14 cellular contexts compared by ENCODE assay signal in genomic region chr17:21251611-21252010, GRCh38. TPM values are rescaled to one million over a fixed set of nuclear protein-coding genes. Genes with fewer than 3 reads are reported as not detected.
A peak's percentile ranks its signal among the peaks of the same experiment; 100 is the strongest.
DNase-seq lines count a peak whose midpoint lies in the region; ATAC-seq, FAIRE-seq and TF ChIP-seq lines count a peak whose summit lies in the region.
"Had no signal": no experiment of that assay in that cellular context is flagged by ENCODE, and none has a peak within 500 bp of the region (broad histone marks: within the 10 kb centered on the region; RNA-seq: fewer than 3 reads in every experiment).

No MANE protein-coding gene starts in this region.

- H3K27me3 ChIP-seq in left ventricle myocardium inferior (ENCODE audit: low read depth) (no peaks in the 10 kb centered on the region), heart right ventricle (no peaks in the 10 kb centered on the region), H1 (replicated peaks in 1 of 4; ENCODE audit: control insufficient read depth in 3 of 4, extremely low read depth in 1 of 4, insufficient read depth in 3 of 4, low read length in 3 of 4) (peaks cover 0 to 6% (median 4%) of the 10 kb centered on the region in 4 experiments; a peak in 2 of 7 replicates), upper lobe of right lung (no peaks in the 10 kb centered on the region)

- peaks cover 5% of the 10 kb centered on the region for H3K27me3 Mint-ChIP-seq in neural crest cell (ENCODE audit: low read depth)

- no peak overlapping the region for H3K56ac ChIP-seq in H1 (replicated peaks; ENCODE audit: insufficient read length, low read depth, low read length)

- peaks cover 13% of the 10 kb centered on the region for H3K4me1 Mint-ChIP-seq in neural crest cell

- H3K9me3 Mint-ChIP-seq in neural crest cell, result no peaks in the 10 kb centered on the region

- intact Hi-C loops in left ventricle myocardium inferior (cut with micrococcal nuclease), result no loop called here
- intact Hi-C loops in heart right ventricle (cut with DNase I), result loop anchor here in 2 of 10 donors (2.0 to 10.0 kb wide), 3 partner anchors 37 to 207 kb away; partner anchors contain the start of genes TMEM11 (in 2 of the 2) and USP22 (in 1 of the 2)
- intact Hi-C loops in upper lobe of right lung (cut with DNase I), result no loop called here

- H3K36me3 Mint-ChIP-seq in neural crest cell (ENCODE audit: low read depth), result no peaks in the 10 kb centered on the region

- POLR2A ChIA-PET in H1 (lab: Charles Lee; ENCODE audit: partially characterized antibody), result interaction anchor here (1.6 kb wide), 1 partner anchor 209 kb away, joined by 5 read pairs; the partner anchor contains the start of gene USP22

- H3K27ac Mint-ChIP-seq in neural crest cell (ENCODE audit: unreplicated experiment), result no peak overlapping the region
- H3K27ac Mint-ChIP-seq: GM23338 had no signal

- H3K9me3 ChIP-seq in left ventricle myocardium inferior (replicated peaks), result no peaks in the 10 kb centered on the region
- no peaks in the 10 kb centered on the region for H3K9me3 ChIP-seq in heart right ventricle
- no peaks in the 10 kb centered on the region for H3K9me3 ChIP-seq in H1 (ENCODE audit: insufficient read depth in 2 of 2, low read depth in 1 of 2, low read length in 1 of 2)
- H3K9me3 ChIP-seq in upper lobe of right lung, result no peaks in the 10 kb centered on the region

- TF ChIP-seq POLR2A in H1 (IDR thresholded peaks at IDR 0.05; ENCODE audit: control extremely low read depth in 1 of 2, low read depth in 2 of 2, low read length in 2 of 2), result no peak

- no peaks in the 10 kb centered on the region; the same call in 1 of the 2 replicates for H3K79me1 ChIP-seq in H1 (ENCODE audit: low read depth, low read length)

- no peak for FAIRE-seq in H1 (lab: Jason Lieb, UNC)
- FAIRE-seq: urothelium cell line had no signal

- 75 to 77% methylated on average over 10 of the region's 10 CpGs for WGBS in heart right ventricle, 2 donors
- WGBS in H1 (ENCODE audit: extremely low coverage in 1 of 2, insufficient coverage in 1 of 2, insufficient read length in 1 of 2, insufficient replicate concordance in 2 of 2, low coverage in 1 of 2, low lambda C conversion rate in 2 of 2, missing lambda C conversion rate in 1 of 2), 2 experiments, result 79% methylated on average over 10 of the region's 10 CpGs; no CpG with 5 or more reads in 1 of the 2 experiments

- peak overlapping the region; percentile 27; the same call in 1 of the 2 replicates for H2BK12ac ChIP-seq in H1 (ENCODE audit: low read depth, low read length)

- no peak overlapping the region for H4K5ac ChIP-seq in H1 (ENCODE audit: insufficient read length, low read depth, low read length)

- peaks cover 68% of the 10 kb centered on the region for H3K4me1 ChIP-seq in left ventricle myocardium inferior
- H3K4me1 ChIP-seq in heart right ventricle, result peaks cover 0 to 68% (median 41%) of the 10 kb centered on the region in 9 donors
- peaks cover 0 to 13% (median 4%) of the 10 kb centered on the region in 4 experiments; a peak in 5 of 7 replicates for H3K4me1 ChIP-seq in H1 (replicated peaks in 1 of 4; ENCODE audit: control insufficient read depth in 3 of 4, insufficient read depth in 4 of 4, low read length in 3 of 4)
- peaks cover 30% of the 10 kb centered on the region for H3K4me1 ChIP-seq in upper lobe of right lung

- H3K36me3 ChIP-seq in left ventricle myocardium inferior (no peaks in the 10 kb centered on the region), heart right ventricle (no peaks in the 10 kb centered on the region), H1 (ENCODE audit: control insufficient read depth in 2 of 4, insufficient read depth in 4 of 4, low read length in 3 of 4) (no peaks in the 10 kb centered on the region), upper lobe of right lung (no peaks in the 10 kb centered on the region)

- no peak overlapping the region for H4K91ac ChIP-seq in H1 (replicated peaks; ENCODE audit: insufficient read length, low read length)

- no peak overlapping the region for H2BK120ac ChIP-seq in H1 (replicated peaks; ENCODE audit: low read depth, low read length)

- H2AFZ ChIP-seq in H1 (ENCODE audit: low read length), result no peak overlapping the region

- H3K4me3 Mint-ChIP-seq in neural crest cell, result peak overlapping the region; percentile 87

- no peaks in the 10 kb centered on the region for H3K79me2 ChIP-seq in H1 (ENCODE audit: control insufficient read depth in 1 of 2, insufficient read depth in 2 of 2, low read length in 2 of 2)

- TF ChIP-seq CTCF in left ventricle myocardium inferior (IDR thresholded peaks at IDR 0.05; ENCODE audit: borderline replicate concordance), result no peak
- TF ChIP-seq CTCF in heart right ventricle (IDR thresholded peaks at IDR 0.05), result no peak
- TF ChIP-seq CTCF in H1 (IDR thresholded peaks at IDR 0.05; ENCODE audit: control extremely low read depth in 1 of 3, insufficient read depth in 1 of 3, low read depth in 1 of 3, low read length in 3 of 3), result no peak
- no peak for TF ChIP-seq CTCF in neural crest cell (conservative IDR thresholded peaks at IDR 0.05)
- TF ChIP-seq CTCF in upper lobe of right lung (IDR thresholded peaks at IDR 0.05), result no peak

- H4K8ac ChIP-seq in H1 (ENCODE audit: extremely low read depth, insufficient read depth, low read length), result no peak overlapping the region

- no peak overlapping the region for H3K18ac ChIP-seq in H1 (ENCODE audit: extremely low read depth, low read length)

- DNase-seq in left ventricle myocardium inferior, result no peak
- DNase-seq in heart right ventricle, result no peak
- DNase-seq in H1 (ENCODE audit: low read depth in 1 of 2, low spot score in 2 of 2), result no peak
- no peak for DNase-seq in neural crest cell (ENCODE audit: low read depth, low spot score)
- no peak for DNase-seq in upper lobe of right lung
- no peak for DNase-seq in SHP77 treated with DMSO at 0.1 percent for 48 hours (lab: John Stamatoyannopoulos, UW)
- DNase-seq: dermis blood vessel endothelial cell; RPMI8226; stimulated activated CD4-positive, alpha-beta T cell treated with anti-CD3 and anti-CD28 coated beads, Interleukin-15, amount 100 ng/mL, for 24 hours had no signal

- H2BK15ac ChIP-seq in H1 (ENCODE audit: low read length), result no peak overlapping the region

- no peak overlapping the region for H3K9ac ChIP-seq in H1 (replicated peaks in 1 of 4; ENCODE audit: extremely low read depth in 1 of 4, low read depth in 3 of 4, low read length in 3 of 4)

- no peak overlapping the region for H3K4ac ChIP-seq in H1 (replicated peaks; ENCODE audit: insufficient read length, low read depth, low read length)

- no peak overlapping the region for H3K14ac ChIP-seq in H1 (ENCODE audit: insufficient read length)

- no peak for TF ChIP-seq RAD21 in H1 (IDR thresholded peaks at IDR 0.05 in 1 of 2, conservative IDR thresholded peaks at IDR 0.05 in 1 of 2; ENCODE audit: low read depth in 2 of 2, low read length in 2 of 2)

- H3K4me3 ChIP-seq in left ventricle myocardium inferior (peak overlapping the region; percentile 81), heart right ventricle (peak overlapping the region in 5 of 10 donors; percentile 64 to 76 (median 67)), H1 (ENCODE audit: extremely low read depth in 1 of 4, insufficient read depth in 2 of 4, low read depth in 3 of 4, low read length in 4 of 4) (no peak overlapping the region), upper lobe of right lung (peak overlapping the region; percentile 67)

- H3K27ac ChIP-seq in left ventricle myocardium inferior (replicated peaks) (peak overlapping the region; percentile 27), heart right ventricle (peak overlapping the region in 4 of 10 donors; percentile 12 to 76 (median 42)), H1 (ENCODE audit: low read depth, low read length) (no peak overlapping the region), upper lobe of right lung (no peak overlapping the region)

- H3K23me2 ChIP-seq in H1 (ENCODE audit: low read depth, low read length), result peaks cover 6% of the 10 kb centered on the region; the same call in 1 of the 2 replicates

- H3K23ac ChIP-seq in H1 (ENCODE audit: insufficient read length), result no peak overlapping the region

- H4K20me1 ChIP-seq in H1 (replicated peaks in 1 of 2; ENCODE audit: control insufficient read depth in 1 of 2, insufficient read depth in 2 of 2, low read length in 2 of 2), result peaks cover 0 to 6% of the 10 kb centered on the region in 2 experiments

- no peak for TF ChIP-seq EP300 in H1 (IDR thresholded peaks at IDR 0.05; ENCODE audit: borderline replicate concordance in 1 of 2, low read depth in 2 of 2, low read length in 2 of 2)

- H2AK5ac ChIP-seq in H1 (ENCODE audit: low read depth, low read length), result peak overlapping the region; percentile 90; the same call in 1 of the 2 replicates

- H2BK20ac ChIP-seq in H1 (ENCODE audit: low read length), result no peak overlapping the region

- ATAC-seq in heart right ventricle (no peak), upper lobe of right lung (no peak), GM19463 (IDR thresholded peaks at IDR 0.05; ENCODE audit: unreplicated experiment) (no peak), GM18870 (IDR thresholded peaks at IDR 0.05; ENCODE audit: unreplicated experiment) (no peak)
- ATAC-seq: GM23338, left lobe of liver had no signal

- no peak overlapping the region for H2BK5ac ChIP-seq in H1 (ENCODE audit: low read depth, low read length)

- CTCF ChIA-PET in H1 (lab: Charles Lee; ENCODE audit: partially characterized antibody), result interaction anchor here (1.0 to 6.6 kb wide), 3 partner anchors 12 to 213 kb away, joined by 3 to 42 read pairs (median 7); no protein-coding TSS in a partner anchor

- H3K4me2 ChIP-seq in H1 (ENCODE audit: insufficient read depth in 1 of 2, low read depth in 2 of 2, low read length in 2 of 2), result peak overlapping the region in 1 of 2 experiments; percentile 75; a peak in 1 of 4 replicates

RNA-seq across cellular contexts. Expression of gene NATD1, which starts 1.6 kb away (rescaled TPM):
- total RNA-seq in left ventricle myocardium inferior (17.7 TPM), heart right ventricle (10 to 100 TPM; 11.9 to 23.1 (median 19.6) TPM), neural crest cell (6.3 and 6.7 TPM in 2 replicates), upper lobe of right lung (19.5 TPM)
- polyA plus RNA-seq in heart right ventricle (1 to 10 TPM; 3.1 to 4.0 TPM), H1 (2011; rRNA removed) (5.4 and 8.8 TPM in 2 replicates)
- total RNA-seq in H1 (2021; fragmentation: NEBNext Ultra II Directional; extraction: Animal tissue kit (Norgen Biotek cat#: 25700)), result 7.5 and 8.4 TPM in 2 replicates
- polyA plus RNA-seq in H1 (2011; cell fraction: cytosol; rRNA removed), result 6.3 TPM
- polyA plus RNA-seq in H1 (2011; cell fraction: nucleus; rRNA removed), result 7.7 TPM
- polyA plus RNA-seq in H1 (2012, experiment 1 of 2), result 5.8 to 7.2 TPM (median 5.9 TPM) in 4 replicates
- 5.1 TPM for polyA plus RNA-seq in H1 (2012, experiment 2 of 2)
- 4.8 TPM for polyA plus RNA-seq in H1 (2013, experiment 1 of 2)
- polyA plus RNA-seq in H1 (2013, experiment 2 of 2), result 4.8 TPM
- 4.7 and 6.3 TPM in 2 replicates for polyA minus RNA-seq in H1 (2011; rRNA and poly(A)+ RNA removed)
- polyA minus RNA-seq in H1 (2011; cell fraction: cytosol; rRNA and poly(A)+ RNA removed), result 5.9 TPM
- 5.7 TPM for polyA minus RNA-seq in H1 (2011; cell fraction: nucleus; rRNA and poly(A)+ RNA removed)

RNA-seq across cellular contexts. Expression of gene MAP2K3, which starts 32.9 kb away (rescaled TPM):
- 41.7 TPM for total RNA-seq in left ventricle myocardium inferior
- 10 to 100 TPM; 28.9 to 71.6 (median 60.4) TPM for total RNA-seq in heart right ventricle
- 100 to 1,000 TPM in 1 of 2 donors, 10 to 100 TPM in 1; 32.1 to 103 TPM for polyA plus RNA-seq in heart right ventricle
- 32.4 and 33.5 TPM in 2 replicates for total RNA-seq in H1 (2021; fragmentation: NEBNext Ultra II Directional; extraction: Animal tissue kit (Norgen Biotek cat#: 25700))
- 16.9 and 24.3 TPM in 2 replicates for polyA plus RNA-seq in H1 (2011; rRNA removed)
- polyA plus RNA-seq in H1 (2011; cell fraction: cytosol; rRNA removed), result 15.7 TPM
- 17.8 TPM for polyA plus RNA-seq in H1 (2011; cell fraction: nucleus; rRNA removed)
- 17.6 to 31.6 TPM (median 28.7 TPM) in 4 replicates for polyA plus RNA-seq in H1 (2012, experiment 1 of 2)
- polyA plus RNA-seq in H1 (2012, experiment 2 of 2), result 29.4 TPM
- polyA plus RNA-seq in H1 (2013, experiment 1 of 2), result 19.3 TPM
- 20.9 TPM for polyA plus RNA-seq in H1 (2013, experiment 2 of 2)
- 8.4 and 10.1 TPM in 2 replicates for polyA minus RNA-seq in H1 (2011; rRNA and poly(A)+ RNA removed)
- polyA minus RNA-seq in H1 (2011; cell fraction: cytosol; rRNA and poly(A)+ RNA removed), result 8.6 TPM
- 13.8 TPM for polyA minus RNA-seq in H1 (2011; cell fraction: nucleus; rRNA and poly(A)+ RNA removed)
- total RNA-seq in neural crest cell, result 19.4 and 20.3 TPM in 2 replicates
- 68.3 TPM for total RNA-seq in upper lobe of right lung

RNA-seq across cellular contexts. Expression of gene TMEM11, which starts 37.6 kb away (rescaled TPM):
- total RNA-seq in left ventricle myocardium inferior, result 39.7 TPM
- total RNA-seq in heart right ventricle, result 10 to 100 TPM; 20.8 to 37.2 (median 27.6) TPM
- 10 to 100 TPM; 50.8 to 54.1 TPM for polyA plus RNA-seq in heart right ventricle
- 33.3 and 34.2 TPM in 2 replicates for total RNA-seq in H1 (2021; fragmentation: NEBNext Ultra II Directional; extraction: Animal tissue kit (Norgen Biotek cat#: 25700))
- polyA plus RNA-seq in H1 (2011; rRNA removed), result 90.4 and 133 TPM in 2 replicates
- polyA plus RNA-seq in H1 (2011; cell fraction: cytosol; rRNA removed), result 66.8 TPM
- 70.3 TPM for polyA plus RNA-seq in H1 (2011; cell fraction: nucleus; rRNA removed)
- polyA plus RNA-seq in H1 (2012, experiment 1 of 2), result 23.0 to 40.0 TPM (median 34.0 TPM) in 4 replicates
- polyA plus RNA-seq in H1 (2012, experiment 2 of 2), result 35.1 TPM
- 29.5 TPM for polyA plus RNA-seq in H1 (2013, experiment 1 of 2)
- 29.8 TPM for polyA plus RNA-seq in H1 (2013, experiment 2 of 2)
- polyA minus RNA-seq in H1 (2011; rRNA and poly(A)+ RNA removed), result 35.5 and 44.9 TPM in 2 replicates
- 27.9 TPM for polyA minus RNA-seq in H1 (2011; cell fraction: cytosol; rRNA and poly(A)+ RNA removed)
- 38.5 TPM for polyA minus RNA-seq in H1 (2011; cell fraction: nucleus; rRNA and poly(A)+ RNA removed)
- 31.3 and 31.6 TPM in 2 replicates for total RNA-seq in neural crest cell
- total RNA-seq in upper lobe of right lung, result 24.2 TPM

Comparison
In these comparisons a context has a peak if more than half of its experiments do, and no peak if none do; other contexts are left out.
1. H3K4me3 ChIP-seq: peak in left ventricle myocardium inferior (single experiment) and upper lobe of right lung (single experiment); none in H1 (0 of 4).